In genomic region chr2:157991932-157992331, GRCh38 we compare ENCODE assay signal across 27 cellular contexts.
"Had no signal": no experiment of that assay in that cellular context is flagged by ENCODE, and none has a peak within 500 bp of the region (broad histone marks: within the 10 kb centered on the region; RNA-seq: fewer than 3 reads in every experiment).

No MANE protein-coding gene starts in this region.

- FAIRE-seq: urothelium cell line had no signal

- H3K4me3 ChIP-seq: stomach, suprapubic skin, testis, thoracic aorta, thyroid gland, tibial artery, tibial nerve, transverse colon, upper lobe of left lung, upper lobe of right lung, uterus, vagina had no signal

- H3K27ac ChIP-seq: stomach, suprapubic skin, testis, thoracic aorta, thyroid gland, tibial artery, tibial nerve, transverse colon, upper lobe of left lung, upper lobe of right lung, uterus, vagina had no signal

- H3K27me3 ChIP-seq: stomach, suprapubic skin, testis, thyroid gland, tibial artery, tibial nerve, transverse colon, upper lobe of left lung, upper lobe of right lung, uterus, vagina had no signal

- DNase-seq: stimulated activated CD4-positive, alpha-beta T cell treated with anti-CD3 and anti-CD28 coated beads, Interleukin-2, amount 100 ng/mL, for 48 hours; stimulated activated CD4-positive, alpha-beta T cell treated with anti-CD3 and anti-CD28 coated beads, Interleukin-4, amount 100 ng/mL, for 1 hour; stimulated activated CD4-positive, alpha-beta T cell treated with anti-CD3 and anti-CD28 coated beads, Interleukin-4, amount 100 ng/mL, for 24 hours; stimulated activated CD4-positive, alpha-beta T cell treated with anti-CD3 and anti-CD28 coated beads, Interleukin-4, amount 100 ng/mL, for 4 hours; stimulated activated CD8-positive, alpha-beta memory T cell treated with anti-CD3 and anti-CD28 coated beads, Interleukin-4, amount 100 ng/mL, for 48 hours; stimulated activated naive B cell treated with anti-CD40 and anti-IgM and Interleukin-4, amounts not matched to agents 10 μg/mL and 1 μg/mL and 100 μg/mL, for 72 hours; stimulated activated naive CD4-positive, alpha-beta T cell; stimulated activated naive CD4-positive, alpha-beta T cell treated with Interleukin-2 at 50 U/mL for 16 hours; stimulated activated naive CD8-positive, alpha-beta T cell treated with anti-CD3 and anti-CD28 coated beads, Interleukin-15, amount 100 ng/mL, for 72 hours; stimulated activated naive CD8-positive, alpha-beta T cell treated with anti-CD3 and anti-CD28 coated beads, Interleukin-15, Interleukin-2, amounts not matched to agents 100 U/mL and 50 U/mL, for 24 hours; stomach; substantia nigra; testis; thyroid gland; tibial artery; transverse colon; trophoblast cell; upper lobe of left lung; upper lobe of right lung; uterus had no signal

- H3K36me3 ChIP-seq: stomach, suprapubic skin, thoracic aorta, thyroid gland, tibial artery, tibial nerve, transverse colon, upper lobe of left lung, upper lobe of right lung, uterus, vagina had no signal

- H3K4me1 ChIP-seq: stomach, testis, thyroid gland, tibial artery, tibial nerve, transverse colon, upper lobe of left lung, upper lobe of right lung, uterus, vagina had no signal

- ATAC-seq: stimulated activated effector memory CD8-positive, alpha-beta T cell treated with anti-CD3 and anti-CD28 coated beads, Interleukin-12 subunit alpha, Interleukin-12 subunit beta, amount 100 ng/mL, for 72 hours; stimulated activated memory B cell treated with anti-CD40 and anti-IgM and Interleukin-4, amounts not matched to agents 10 μg/mL and 1 μg/mL and 100 μg/mL, for 72 hours; stimulated activated naive B cell treated with anti-CD40 and anti-IgM and Interleukin-4, amounts not matched to agents 10 μg/mL and 1 μg/mL and 100 μg/mL, for 72 hours; stimulated activated naive CD8-positive, alpha-beta T cell treated with anti-CD3 and anti-CD28 coated beads, Interleukin-15, amount 100 ng/mL, for 72 hours; stimulated activated naive CD8-positive, alpha-beta T cell treated with anti-CD3 and anti-CD28 coated beads, Interleukin-15, Interleukin-2, amounts not matched to agents 100 U/mL and 50 U/mL, for 24 hours; upper lobe of right lung had no signal

- H3K9me3 ChIP-seq: stomach, suprapubic skin, testis, thoracic aorta, thyroid gland, tibial artery, tibial nerve, transverse colon, upper lobe of left lung, upper lobe of right lung, uterus, vagina had no signal
